36 cellular contexts compared by ENCODE assay signal in the genomic region with DNA sequence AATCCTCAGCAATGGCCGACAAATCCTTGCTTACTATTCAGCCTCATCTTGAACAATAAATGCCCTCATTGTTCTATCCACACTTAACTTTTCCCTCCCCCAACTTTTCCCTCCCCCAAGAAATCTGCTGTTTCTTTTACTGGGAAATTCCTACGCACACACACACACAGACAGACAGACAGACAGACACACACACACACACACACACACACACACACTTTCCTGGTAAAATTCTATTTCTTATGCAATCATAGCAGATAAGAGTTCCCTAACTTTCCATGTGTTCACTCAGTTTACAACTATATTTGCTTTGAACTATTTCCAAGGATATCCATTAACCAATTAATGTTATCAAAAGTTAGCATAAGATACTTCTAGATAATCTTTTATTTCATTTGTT. TPM values are rescaled to one million over a fixed set of nuclear protein-coding genes. Genes with fewer than 3 reads are reported as not detected.
"Had no signal": no experiment of that assay in that cellular context is flagged by ENCODE, and none has a peak within 500 bp of the region (broad histone marks: within the 10 kb centered on the region; RNA-seq: fewer than 3 reads in every experiment).

No MANE protein-coding gene starts in this region.

- H3K27ac ChIP-seq: cardiac muscle cell, PC-9, RWPE1 had no signal

- H2AFZ ChIP-seq: PC-9 had no signal

- H3K9me3 ChIP-seq: MG63 had no signal

- H3K4me2 ChIP-seq: PC-9 had no signal

- H3K36me3 ChIP-seq: cardiac muscle cell, MG63 had no signal

- H3K27me3 Mint-ChIP-seq: activated CD4-positive, alpha-beta T cell treated with anti-CD3 and anti-CD28 coated beads, Interleukin-2, amount 10 ng/mL, durations not matched to agents 24 days and 14 days; activated naive CD4-positive, alpha-beta T cell treated with anti-CD3 and anti-CD28 coated beads, Interleukin-2, amount 10 ng/mL, durations not matched to agents 7 days and 5 days had no signal

- H3K4me3 ChIP-seq: cardiac muscle cell, MG63, PC-9 had no signal

- H3K4me3 Mint-ChIP-seq: activated CD4-positive, alpha-beta T cell treated with anti-CD3 and anti-CD28 coated beads, Interleukin-2, amount 10 ng/mL, durations not matched to agents 24 days and 14 days; activated CD8-positive, alpha-beta T cell treated with anti-CD3 and anti-CD28 coated beads for 36 hours; activated naive CD4-positive, alpha-beta T cell treated with anti-CD3 and anti-CD28 coated beads, Interleukin-2, amount 10 ng/mL, durations not matched to agents 7 days and 5 days; activated naive CD8-positive, alpha-beta T cell; activated naive CD8-positive, alpha-beta T cell treated with anti-CD3 and anti-CD28 coated beads, Interleukin-2, amount 50 U/mL, for 24 hours; activated T-cell treated with anti-CD3 and anti-CD28 coated beads, Interleukin-2, amount 50 U/mL, for 4 hours; activated T-helper 1 cell treated with anti-CD3 and anti-CD28 coated beads, Interleukin-12 subunit alpha, Interleukin-12 subunit beta, Interleukin-2, Interleukin-4 antibody, amounts not matched to agents 30 ng/mL and 10 ng/mL and 1 ng/mL, durations not matched to agents 14 hours and 24 hours and 36 hours; central memory CD8-positive, alpha-beta T cell; T-helper 1 cell treated with Interleukin-12 subunit alpha and Interleukin-12 subunit beta and Interleukin-4 antibody, amounts not matched to agents 30 μg/mL and 1 μg/mL, for 36 hours; T-helper 2 cell treated with Interferon-gamma antibody and Interleukin-4, amounts not matched to agents 5 μg/mL and 100 μg/mL, for 36 hours had no signal

- H3K27me3 ChIP-seq: cardiac muscle cell, MG63 had no signal

- ATAC-seq: activated CD8-positive, alpha-beta T cell treated with anti-CD3 and anti-CD28 coated beads for 36 hours; activated naive CD8-positive, alpha-beta T cell treated with anti-CD3 and anti-CD28 coated beads, Interleukin-2, amount 50 U/mL, for 24 hours; activated T-cell treated with anti-CD3 and anti-CD28 coated beads, Interleukin-2, amount 50 U/mL, for 4 hours; Right ventricle myocardium inferior had no signal

- H3K4me1 Mint-ChIP-seq: activated CD4-positive, alpha-beta T cell treated with anti-CD3 and anti-CD28 coated beads, Interleukin-2, amount 10 ng/mL, durations not matched to agents 24 days and 14 days; activated naive CD4-positive, alpha-beta T cell treated with anti-CD3 and anti-CD28 coated beads, Interleukin-2, amount 10 ng/mL, durations not matched to agents 7 days and 5 days; activated naive CD8-positive, alpha-beta T cell treated with anti-CD3 and anti-CD28 coated beads, Interleukin-2, amount 50 U/mL, for 24 hours; central memory CD8-positive, alpha-beta T cell had no signal

- H3K9me3 Mint-ChIP-seq: activated CD4-positive, alpha-beta T cell treated with anti-CD3 and anti-CD28 coated beads, Interleukin-2, amount 10 ng/mL, durations not matched to agents 24 days and 14 days; activated CD8-positive, alpha-beta T cell treated with anti-CD3 and anti-CD28 coated beads for 36 hours; activated naive CD4-positive, alpha-beta T cell treated with anti-CD3 and anti-CD28 coated beads, Interleukin-2, amount 10 ng/mL, durations not matched to agents 7 days and 5 days; activated naive CD8-positive, alpha-beta T cell treated with anti-CD3 and anti-CD28 coated beads, Interleukin-2, amount 50 U/mL, for 24 hours; activated T-cell treated with anti-CD3 and anti-CD28 coated beads, Interleukin-2, amount 50 U/mL, for 4 hours; activated T-helper 1 cell treated with anti-CD3 and anti-CD28 coated beads, Interleukin-12 subunit alpha, Interleukin-12 subunit beta, Interleukin-2, Interleukin-4 antibody, amounts not matched to agents 30 ng/mL and 10 ng/mL and 1 ng/mL, durations not matched to agents 14 hours and 24 hours and 36 hours; central memory CD8-positive, alpha-beta T cell; T-helper 1 cell treated with Interleukin-12 subunit alpha and Interleukin-12 subunit beta and Interleukin-4 antibody, amounts not matched to agents 30 μg/mL and 1 μg/mL, for 36 hours; T-helper 2 cell treated with Interferon-gamma antibody and Interleukin-4, amounts not matched to agents 5 μg/mL and 100 μg/mL, for 36 hours had no signal

- DNase-seq: activated CD4-positive, alpha-beta T cell treated with anti-CD3 and anti-CD28 coated beads, Interleukin-2, amount 10 ng/mL, durations not matched to agents 24 days and 14 days; activated CD4-positive, alpha-beta T cell treated with anti-CD3 and anti-CD28 coated beads, Interleukin-2, amount 50 U/mL, for 4 hours; activated CD8-positive, alpha-beta T cell treated with anti-CD3 and anti-CD28 coated beads for 36 hours; activated gamma-delta T cell treated with Interleukin-2 at 50 U/mL for 16 hours; activated naive CD4-positive, alpha-beta T cell treated with anti-CD3 and anti-CD28 coated beads, Interleukin-2, amount 10 ng/mL, durations not matched to agents 7 days and 5 days; activated naive CD8-positive, alpha-beta T cell treated with anti-CD3 and anti-CD28 coated beads, Interleukin-2, amount 50 U/mL, for 24 hours; activated T-cell treated with anti-CD3 and anti-CD28 coated beads for 4 hours; activated T-cell treated with anti-CD3 and anti-CD28 coated beads, Interleukin-2, amount 50 U/mL, for 4 hours; amniotic stem cell; aorta; Kasumi-1; KG1; MG63; NCI-H1048; NCI-H1417; NCI-H187 treated with DMSO at 0.1 percent for 48 hours; NCI-H2081; NCI-H2227 treated with DMSO at 0.1 percent for 48 hours; NCI-H446; NCI-H510A treated with DMSO at 0.1 percent for 48 hours; NCI-H526 treated with DMSO at 0.1 percent for 48 hours; NCI-H774; PC-9; SIG-M5 had no signal

- H3K36me3 Mint-ChIP-seq: activated naive CD4-positive, alpha-beta T cell treated with anti-CD3 and anti-CD28 coated beads, Interleukin-2, amount 10 ng/mL, durations not matched to agents 7 days and 5 days; activated naive CD8-positive, alpha-beta T cell had no signal

- FAIRE-seq: RCC 7860, TTC549 had no signal

- H3K27ac Mint-ChIP-seq: activated CD4-positive, alpha-beta T cell treated with anti-CD3 and anti-CD28 coated beads, Interleukin-2, amount 10 ng/mL, durations not matched to agents 24 days and 14 days; activated CD8-positive, alpha-beta T cell treated with anti-CD3 and anti-CD28 coated beads for 36 hours; activated naive CD4-positive, alpha-beta T cell treated with anti-CD3 and anti-CD28 coated beads, Interleukin-2, amount 10 ng/mL, durations not matched to agents 7 days and 5 days; activated naive CD8-positive, alpha-beta T cell; activated naive CD8-positive, alpha-beta T cell treated with anti-CD3 and anti-CD28 coated beads, Interleukin-2, amount 50 U/mL, for 24 hours; activated T-helper 1 cell treated with anti-CD3 and anti-CD28 coated beads, Interleukin-12 subunit alpha, Interleukin-12 subunit beta, Interleukin-2, Interleukin-4 antibody, amounts not matched to agents 30 ng/mL and 10 ng/mL and 1 ng/mL, durations not matched to agents 14 hours and 24 hours and 36 hours; T-helper 1 cell treated with Interleukin-12 subunit alpha and Interleukin-12 subunit beta and Interleukin-4 antibody, amounts not matched to agents 30 μg/mL and 1 μg/mL, for 36 hours; T-helper 2 cell treated with Interferon-gamma antibody and Interleukin-4, amounts not matched to agents 5 μg/mL and 100 μg/mL, for 36 hours had no signal

RNA-seq across cellular contexts. Expression of gene RELN, which starts 52.9 kb away (rescaled TPM):
- total RNA-seq: activated CD4-positive, alpha-beta T cell treated with anti-CD3 and anti-CD28 coated beads, Interleukin-2, amount 10 ng/mL, durations not matched to agents 24 days and 14 days; activated CD8-positive, alpha-beta memory T cell treated with anti-CD3 and anti-CD28 coated beads for 36 hours; activated CD8-positive, alpha-beta T cell treated with anti-CD3 and anti-CD28 coated beads for 36 hours; activated T-helper 1 cell treated with anti-CD3 and anti-CD28 coated beads, Interleukin-12 subunit alpha, Interleukin-12 subunit beta, Interleukin-2, Interleukin-4 antibody, amounts not matched to agents 30 ng/mL and 10 ng/mL and 1 ng/mL, durations not matched to agents 14 hours and 24 hours and 36 hours; OCI-LY7 had no signal
